ENCODE assay signal across 8 cellular contexts in genomic region chr2:224039770-224040088, GRCh38. TPM values are rescaled to one million over a fixed set of nuclear protein-coding genes. Genes with fewer than 3 reads are reported as not detected.
A peak's percentile ranks its signal among the peaks of the same experiment; 100 is the strongest.
DNase-seq lines count a peak whose midpoint lies in the region; ATAC-seq and TF ChIP-seq lines count a peak whose summit lies in the region.

No MANE protein-coding gene starts in this region.

- H3K9me3 ChIP-seq in CD8-positive, alpha-beta memory T cell (ENCODE audit: low read length) = no peaks in the 10 kb centered on the region
- no peaks in the 10 kb centered on the region for H3K9me3 ChIP-seq in gastrocnemius medialis

- ATAC-seq in SK-N-SH treated with all-trans-retinoic acid at 6 μM for 48 hours (peak; percentile 58), gastrocnemius medialis (no peak)

- peaks cover 40 to 81% of the 10 kb centered on the region in 2 donors for H3K27me3 Mint-ChIP-seq in CD8-positive, alpha-beta memory T cell

- CTCF ChIA-PET in CD8-positive, alpha-beta memory T cell (lab: Charles Lee) = no interaction called here

- peaks cover 14 to 20% (median 20%) of the 10 kb centered on the region in 3 donors for H3K4me1 Mint-ChIP-seq in CD8-positive, alpha-beta memory T cell

- peaks cover 8% of the 10 kb centered on the region for H3K27me3 ChIP-seq in CD8-positive, alpha-beta memory T cell (ENCODE audit: insufficient read depth, low read length, poor library complexity, severe bottlenecking)
- H3K27me3 ChIP-seq in H7 (ENCODE audit: control insufficient read depth, insufficient read depth, low read length) = peaks cover 15% of the 10 kb centered on the region
- peaks cover 21 to 37% (median 23%) of the 10 kb centered on the region in 3 donors for H3K27me3 ChIP-seq in gastrocnemius medialis

- H3K4me3 Mint-ChIP-seq in CD8-positive, alpha-beta memory T cell = peak overlapping the region; percentile 43 to 75 (median 65)

- peak overlapping the region in 2 of 8 donors; percentile 29 to 51 for H3K27ac Mint-ChIP-seq in CD8-positive, alpha-beta memory T cell

- intact Hi-C loops in gastrocnemius medialis (cut with DNase I; ENCODE audit: low total_unique reads) = no loop called here

- no peak overlapping the region for H3K27ac ChIP-seq in CD8-positive, alpha-beta memory T cell (ENCODE audit: low read depth, low read length)
- H3K27ac ChIP-seq in gastrocnemius medialis = peak overlapping the region in 1 of 4 donors; percentile 13

- POLR2A ChIA-PET in CD8-positive, alpha-beta memory T cell (lab: Charles Lee) = no interaction called here

- H3K4me3 ChIP-seq in CD8-positive, alpha-beta memory T cell (ENCODE audit: low read length) = peak overlapping the region; percentile 22
- H3K4me3 ChIP-seq in H7 (ENCODE audit: insufficient read depth, low read depth, low read length) = peak overlapping the region; percentile 68
- H3K4me3 ChIP-seq in fibroblast of villous mesenchyme (ENCODE audit: low read depth, low read length) = peak overlapping the region; percentile 83
- peak overlapping the region; percentile 52 to 58 (median 56) for H3K4me3 ChIP-seq in gastrocnemius medialis

- in situ Hi-C loops in gastrocnemius medialis (cut with MboI; ENCODE audit: low sequenced_read_pairs in 4 of 4) = no loop called here

- peaks cover 5% of the 10 kb centered on the region for H3K4me1 ChIP-seq in CD8-positive, alpha-beta memory T cell (ENCODE audit: insufficient read depth, low read length)
- peaks cover 0 to 5% of the 10 kb centered on the region in 2 donors for H3K4me1 ChIP-seq in gastrocnemius medialis

- TF ChIP-seq POLR2A in gastrocnemius medialis (IDR thresholded peaks at IDR 0.05) = no peak

- no peak for DNase-seq in CD8-positive, alpha-beta memory T cell
- DNase-seq in H7 = peak; percentile 74
- no peak for DNase-seq in fibroblast of villous mesenchyme (ENCODE audit: low read depth)
- no peak for DNase-seq in gastrocnemius medialis
- no peak for DNase-seq in MV-4-11 (lab: John Stamatoyannopoulos, UW)
- DNase-seq in foreskin melanocyte = no peak
- DNase-seq in mesenteric fat pad (ENCODE audit: low spot score) = no peak

- H3K36me3 Mint-ChIP-seq in CD8-positive, alpha-beta memory T cell = no peaks in the 10 kb centered on the region

- peaks cover 0 to 2% (median 0%) of the 10 kb centered on the region in 5 donors for H3K9me3 Mint-ChIP-seq in CD8-positive, alpha-beta memory T cell

- no peak for TF ChIP-seq CTCF in fibroblast of villous mesenchyme (IDR thresholded peaks at IDR 0.05; ENCODE audit: insufficient read depth, low read depth, low read length)
- no peak for TF ChIP-seq CTCF in gastrocnemius medialis (IDR thresholded peaks at IDR 0.05 in 4 of 5, conservative IDR thresholded peaks at IDR 0.05 in 1 of 5)

- no peaks in the 10 kb centered on the region for H3K36me3 ChIP-seq in CD8-positive, alpha-beta memory T cell (ENCODE audit: insufficient read depth, low read length)
- H3K36me3 ChIP-seq in H7 (replicated peaks; ENCODE audit: control insufficient read depth, insufficient read depth, low read length) (no peaks in the 10 kb centered on the region), gastrocnemius medialis (no peaks in the 10 kb centered on the region)

TF ChIP-seq in SK-N-SH treated with all-trans-retinoic acid at 6 μM for 48 hours, 23 proteins besides CTCF, POLR2A, EP300 and RAD21:
- TF ChIP-seq TSHZ2 (CRISPR knock-in tag; IDR thresholded peaks at IDR 0.05) (no peak), SNAI2 (CRISPR knock-in tag; IDR thresholded peaks at IDR 0.05) (no peak), ZFP30 (CRISPR knock-in tag; IDR thresholded peaks at IDR 0.05) (no peak)

RNA-seq across cellular contexts. Expression of gene SERPINE2, which starts 0.6 kb away (rescaled TPM):
- 1 to 10 TPM; 5.0 to 6.4 TPM for total RNA-seq in CD8-positive, alpha-beta memory T cell
- 2.2 TPM for polyA plus RNA-seq in CD8-positive, alpha-beta memory T cell
- total RNA-seq in H7 (2014; rRNA removed; shearing (Covaris generic)) = 186 and 229 TPM in 2 replicates
- total RNA-seq in fibroblast of villous mesenchyme = 180 and 242 TPM in 2 replicates
- total RNA-seq in gastrocnemius medialis = 1 to 10 TPM in 3 of 4 donors, under 1 TPM in 1; 0.41 to 2.8 (median 1.4) TPM
- total RNA-seq in mesenteric fat pad = 56.4 TPM

Comparison
In these comparisons a context has a peak if more than half of its experiments do, and no peak if none do; other contexts are left out.
1. H3K4me3 ChIP-seq: peak in every context shown above with its lines; median percentile 83 in fibroblast of villous mesenchyme; 68 in H7; 56 in gastrocnemius medialis; 22 in CD8-positive, alpha-beta memory T cell.